In the genomic region with DNA sequence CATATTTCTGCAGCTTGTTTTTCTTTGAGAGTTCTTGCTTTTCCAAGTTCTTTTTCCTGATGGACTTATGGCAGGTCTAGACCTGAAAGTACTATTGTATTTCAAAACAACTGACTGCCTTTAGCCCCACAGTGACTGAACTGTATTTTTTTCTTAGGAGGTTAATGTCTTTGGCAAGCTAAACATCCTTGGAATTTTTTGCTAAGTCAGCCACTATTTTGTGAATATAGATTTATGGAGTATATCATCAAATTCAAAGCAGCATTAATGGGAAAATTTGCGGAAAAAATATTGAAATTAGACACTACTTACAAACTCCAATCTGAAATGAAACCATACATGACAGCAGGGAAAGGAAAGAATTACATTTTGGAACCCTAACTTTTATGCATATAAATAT, we compare ENCODE assay signal across 23 cellular contexts. TPM values are rescaled to one million over a fixed set of nuclear protein-coding genes. Genes with fewer than 3 reads are reported as not detected.
DNase-seq lines count a peak whose midpoint lies in the region; ATAC-seq, FAIRE-seq and TF ChIP-seq lines count a peak whose summit lies in the region.
"Had no signal": no experiment of that assay in that cellular context is flagged by ENCODE, and none has a peak within 500 bp of the region (broad histone marks: within the 10 kb centered on the region; RNA-seq: fewer than 3 reads in every experiment).

No MANE protein-coding gene starts in this region.

- in situ Hi-C loops in HepG2 (cut with HindIII; ENCODE audit: extremely low pct_ligation_motif_present, low pct_unique_long_range_greater_than_20kb) = no loop called here

- no peak for FAIRE-seq in HepG2 (lab: Jason Lieb, UNC)
- FAIRE-seq: G401.6, GM12892 had no signal

- H3K9me3 ChIP-seq in HepG2 (ENCODE audit: low read length) = no peaks in the 10 kb centered on the region
- H3K9me3 ChIP-seq in right lobe of liver = no peaks in the 10 kb centered on the region
- no peaks in the 10 kb centered on the region for H3K9me3 ChIP-seq in SK-N-MC (ENCODE audit: low read depth, low read length)
- H3K9me3 ChIP-seq in parathyroid adenoma (ENCODE audit: control insufficient read depth, low read length) = no peaks in the 10 kb centered on the region
- H3K9me3 ChIP-seq in left lung = no peaks in the 10 kb centered on the region

- H3K9ac ChIP-seq in HepG2 (ENCODE audit: insufficient read depth, low read depth, low read length) = no peak overlapping the region
- H3K9ac ChIP-seq in SK-N-MC (ENCODE audit: insufficient read length) = no peak overlapping the region
- no peak overlapping the region for H3K9ac ChIP-seq in parathyroid adenoma

- no peak overlapping the region for H3K4me3 ChIP-seq in HepG2 (replicated peaks in 1 of 3; ENCODE audit: insufficient read depth in 1 of 3, low read depth in 2 of 3, low read length in 3 of 3)
- H3K4me3 ChIP-seq in right lobe of liver = no peak overlapping the region
- H3K4me3 ChIP-seq in SK-N-MC = peak overlapping the region; percentile 34; the same call in 1 of the 2 replicates
- no peak overlapping the region for H3K4me3 ChIP-seq in epithelial cell of esophagus (ENCODE audit: low read length)
- no peak overlapping the region for H3K4me3 ChIP-seq in parathyroid adenoma (ENCODE audit: low read depth, low read length)
- H3K4me3 ChIP-seq in left lung = no peak overlapping the region
- H3K4me3 ChIP-seq: PC-9 had no signal

- 100% methylated on average over 1 of the region's 1 CpG for WGBS in HepG2 (ENCODE audit: low lambda C conversion rate)
- 64% methylated on average over 1 of the region's 1 CpG for WGBS in right lobe of liver (ENCODE audit: insufficient coverage, low coverage, low lambda C conversion rate, missing lambda C conversion rate)

- BruUV-seq in HepG2 (replicated peaks; lab: Mats Ljungman, UMichigan) = no TSS peak

- CTCF ChIA-PET in HepG2 (lab: Yijun Ruan, JAX; ENCODE audit: low intra/inter-chr PET ratio, low total read pairs) = no interaction called here

- H3K79me2 ChIP-seq in HepG2 (ENCODE audit: insufficient read depth, low read length) (peaks cover 64% of the 10 kb centered on the region), parathyroid adenoma (peaks cover 50% of the 10 kb centered on the region)

- intact Hi-C loops in HepG2 (cut with micrococcal nuclease; ENCODE audit: unreplicated experiment) = no loop called here
- intact Hi-C loops in right lobe of liver (cut with DNase I) = no loop called here
- intact Hi-C loops in left lung (cut with DNase I) = no loop called here

- TF ChIP-seq RAD21 in HepG2 (CRISPR knock-in tag; IDR thresholded peaks at IDR 0.05) = no peak

- POLR2A ChIA-PET in HepG2 (lab: Yijun Ruan, JAX) = no interaction called here

- DNase-seq in HepG2 (ENCODE audit: low spot score) (no peak), right lobe of liver (no peak), SK-N-MC (ENCODE audit: low read depth, low spot score) (no peak), epithelial cell of esophagus (ENCODE audit: low read depth) (peak; percentile 44), left lung (no peak), globus pallidus (ENCODE audit: low spot score) (no peak)
- DNase-seq: CD4-positive, CD25-positive, alpha-beta regulatory T cell; COR-L47; GOT3; Kasumi-1; NCI-H1092; NCI-H146; NCI-H2029 treated with DMSO at 0.1 percent for 48 hours; NCI-H510A; NCI-H748 treated with DMSO at 0.1 percent for 48 hours; PC-9; RPMI8226; SIG-M5 had no signal

- no peaks in the 10 kb centered on the region for H3K27me3 ChIP-seq in HepG2 (ENCODE audit: control insufficient read depth in 1 of 2, insufficient read depth in 2 of 2, low read length in 2 of 2)
- H3K27me3 ChIP-seq in right lobe of liver = no peaks in the 10 kb centered on the region
- no peaks in the 10 kb centered on the region for H3K27me3 ChIP-seq in parathyroid adenoma (ENCODE audit: control insufficient read depth, insufficient read depth, low read length)
- H3K27me3 ChIP-seq in left lung = no peaks in the 10 kb centered on the region

- TF ChIP-seq EP300 in HepG2 (IDR thresholded peaks at IDR 0.05; ENCODE audit: low read depth in 2 of 2, low read length in 2 of 2) (no peak), HepG2 (CRISPR knock-in tag; IDR thresholded peaks at IDR 0.05; ENCODE audit: borderline replicate concordance) (no peak)

- H3K36me3 ChIP-seq in HepG2 (replicated peaks in 1 of 2; ENCODE audit: control insufficient read depth in 1 of 2, insufficient read depth in 2 of 2, low read length in 2 of 2) (no peaks in the 10 kb centered on the region), right lobe of liver (no peaks in the 10 kb centered on the region), SK-N-MC (ENCODE audit: insufficient read depth, low read length) (no peaks in the 10 kb centered on the region), parathyroid adenoma (ENCODE audit: control insufficient read depth, insufficient read depth, low read length) (no peaks in the 10 kb centered on the region), left lung (no peaks in the 10 kb centered on the region)

- no peak overlapping the region for H3K27ac ChIP-seq in HepG2 (ENCODE audit: extremely low read length, insufficient read depth, low read length)
- no peak overlapping the region for H3K27ac ChIP-seq in right lobe of liver
- peak overlapping the region; percentile 20; the same call in 1 of the 2 replicates for H3K27ac ChIP-seq in SK-N-MC
- peak overlapping the region; percentile 30 for H3K27ac ChIP-seq in parathyroid adenoma
- no peak overlapping the region for H3K27ac ChIP-seq in left lung
- H3K27ac ChIP-seq: PC-9 had no signal

- no peak for TF ChIP-seq CTCF in HepG2 (CRISPR knock-in tag; IDR thresholded peaks at IDR 0.05)
- no peak for TF ChIP-seq CTCF in right lobe of liver (IDR thresholded peaks at IDR 0.05)
- TF ChIP-seq CTCF in epithelial cell of esophagus (IDR thresholded peaks at IDR 0.05; ENCODE audit: insufficient read depth, low read depth, low read length, missing control alignments) = no peak
- TF ChIP-seq CTCF in parathyroid adenoma (IDR thresholded peaks at IDR 0.05) = no peak
- no peak for TF ChIP-seq CTCF in left lung (IDR thresholded peaks at IDR 0.05)

- no peak overlapping the region for H2AFZ ChIP-seq in HepG2 (ENCODE audit: low read length)
- no peak overlapping the region for H2AFZ ChIP-seq in parathyroid adenoma
- H2AFZ ChIP-seq: PC-9 had no signal

- H3K4me2 ChIP-seq in HepG2 (ENCODE audit: low read depth, low read length) (no peak overlapping the region), parathyroid adenoma (ENCODE audit: low read length) (peak overlapping the region; percentile 31)
- H3K4me2 ChIP-seq: PC-9 had no signal

- H3K4me1 ChIP-seq in HepG2 (ENCODE audit: insufficient read depth, low read length) = no peaks in the 10 kb centered on the region
- no peaks in the 10 kb centered on the region for H3K4me1 ChIP-seq in right lobe of liver
- H3K4me1 ChIP-seq in parathyroid adenoma = peaks cover 29% of the 10 kb centered on the region
- peaks cover 0 to 24% of the 10 kb centered on the region in 2 donors for H3K4me1 ChIP-seq in left lung

- peaks cover 4% of the 10 kb centered on the region; the same call in 1 of the 2 replicates for H4K20me1 ChIP-seq in HepG2 (ENCODE audit: insufficient read depth, low read length)

- ATAC-seq in HepG2 = no peak
- no peak for ATAC-seq in right lobe of liver
- no peak for ATAC-seq in left lung
- ATAC-seq in GM19324 (IDR thresholded peaks at IDR 0.05; ENCODE audit: low FRiP score, unreplicated experiment) = no peak
- ATAC-seq: SK-N-SH treated with all-trans-retinoic acid at 6 μM for 48 hours had no signal

- no peak for TF ChIP-seq POLR2A in HepG2 (IDR thresholded peaks at IDR 0.05; ENCODE audit: insufficient read depth in 1 of 2, low read depth in 2 of 2, low read length in 2 of 2)
- TF ChIP-seq POLR2A in right lobe of liver (IDR thresholded peaks at IDR 0.05) = no peak

RNA-seq across cellular contexts. Expression of a gene that starts 8.6 kb away (rescaled TPM):
- 11.4 and 20.4 TPM in 2 replicates for total RNA-seq in HepG2 (2016; rRNA removed; fragmentation: Illumina TruSeq; extraction: Trizol)
- total RNA-seq in HepG2 (2016; cell fraction: cytosol; rRNA removed; fragmentation: Illumina TruSeq; extraction: Trizol; ENCODE audit: low read depth) = 1.7 and 1.8 TPM in 2 replicates
- 11.5 and 16.5 TPM in 2 replicates for total RNA-seq in HepG2 (2016; cell fraction: insoluble cytoplasmic fraction; rRNA removed; fragmentation: Illumina TruSeq; extraction: Trizol)
- total RNA-seq in HepG2 (2016; cell fraction: membrane; rRNA removed; fragmentation: Illumina TruSeq; extraction: Trizol) = 7.8 and 8.2 TPM in 2 replicates
- total RNA-seq in HepG2 (2016; cell fraction: nucleus; rRNA removed; fragmentation: Illumina TruSeq; extraction: Trizol) = 15.1 and 17.9 TPM in 2 replicates
- 4.6 and 5.7 TPM in 2 replicates for polyA plus RNA-seq in HepG2 (2011; rRNA removed)
- polyA plus RNA-seq in HepG2 (2011; cell fraction: cytosol; rRNA removed) = 1.9 and 3.7 TPM in 2 replicates
- polyA plus RNA-seq in HepG2 (2011; cell fraction: nucleus; rRNA removed) = 4.1 and 4.3 TPM in 2 replicates
- 10.5 and 14.0 TPM in 2 replicates for polyA plus RNA-seq in HepG2 (2012)
- 0.44 and 0.45 TPM in 2 replicates for polyA plus RNA-seq in HepG2 (2016; cell fraction: cytosol; fragmentation: Illumina TruSeq; extraction: Trizol; ENCODE audit: low read depth)
- 8.7 and 11.5 TPM in 2 replicates for polyA plus RNA-seq in HepG2 (2016; cell fraction: insoluble cytoplasmic fraction; fragmentation: Illumina TruSeq; extraction: Trizol; ENCODE audit: low read depth)
- 2.3 and 2.4 TPM in 2 replicates for polyA plus RNA-seq in HepG2 (2016; cell fraction: membrane; fragmentation: Illumina TruSeq; extraction: Trizol; ENCODE audit: low read depth)
- 9.7 and 10.7 TPM in 2 replicates for polyA plus RNA-seq in HepG2 (2016; cell fraction: nucleus; fragmentation: Illumina TruSeq; extraction: Trizol; ENCODE audit: insufficient read depth, low read depth)
- 4.0 and 7.4 TPM in 2 replicates for polyA minus RNA-seq in HepG2 (2011; rRNA and poly(A)+ RNA removed; ENCODE audit: low replicate concordance)
- 10.3 and 13.2 TPM in 2 replicates for polyA minus RNA-seq in HepG2 (2011; cell fraction: cytosol; rRNA and poly(A)+ RNA removed)
- polyA minus RNA-seq in HepG2 (2011; cell fraction: nucleus; rRNA and poly(A)+ RNA removed) = 36.6 and 37.7 TPM in 2 replicates
- total RNA-seq in right lobe of liver = 10 to 100 TPM in 3 of 6 experiments, 1 to 10 TPM in 3; 6.5 to 13.1 (median 11.2) TPM
- total RNA-seq in left lung = 10 to 100 TPM; 25.3 to 29.7 TPM

Comparison
In these comparisons a context has a peak if more than half of its experiments do, and no peak if none do; other contexts are left out.
1. H3K27ac ChIP-seq: peak in SK-N-MC (single experiment) and parathyroid adenoma (single experiment); none in HepG2 (single experiment), right lobe of liver (0 of 3) and left lung (0 of 2).